1 cellular context compared by ENCODE assay signal in the genomic region with DNA sequence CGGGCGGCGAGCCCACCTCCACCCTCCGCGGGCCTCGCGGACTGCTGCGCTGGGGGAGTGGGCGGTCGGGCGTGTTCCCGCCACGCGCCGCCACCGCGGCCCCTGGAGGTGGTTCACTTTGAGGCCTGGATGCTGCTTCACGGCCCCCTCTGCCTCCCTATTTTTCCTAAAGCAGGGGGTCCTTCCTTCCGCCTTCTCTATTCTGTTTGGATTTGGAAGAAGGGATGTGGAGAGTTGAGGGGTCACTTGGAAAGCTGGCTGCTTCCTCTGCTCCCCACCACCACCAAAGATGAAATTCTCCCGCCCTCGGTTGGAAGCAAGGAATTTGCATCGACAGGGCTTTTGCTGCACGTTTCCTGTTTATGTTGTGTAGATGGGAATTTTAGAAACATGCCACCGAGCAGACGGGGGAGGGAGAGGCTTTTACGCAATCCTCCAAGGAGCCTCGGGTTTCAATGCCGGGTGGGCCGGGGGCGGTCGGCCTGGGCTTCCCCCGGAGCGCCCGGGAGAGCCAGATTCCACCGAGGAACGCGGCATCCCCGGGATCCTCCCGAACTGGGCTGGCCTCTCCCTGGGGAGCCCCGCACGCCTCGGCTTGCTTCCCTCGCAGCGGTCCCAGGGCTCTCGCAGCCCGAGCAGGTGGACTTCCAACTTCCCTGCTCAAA.
TF ChIP-seq lines count a peak whose summit lies in the region.

No MANE protein-coding gene starts in this region.

TF ChIP-seq in GM12878, 131 proteins besides CTCF, POLR2A, EP300 and RAD21 (continued from another document):
- no peak for TF ChIP-seq PBX3 (IDR thresholded peaks at IDR 0.05; ENCODE audit: insufficient replicate concordance, low read depth, low read length)
- no peak for TF ChIP-seq HDAC2 (IDR thresholded peaks at IDR 0.05)
- no peak for TF ChIP-seq SMAD5 (IDR thresholded peaks at IDR 0.05; ENCODE audit: low read depth)
- TF ChIP-seq CHD1 (IDR thresholded peaks at IDR 0.05; ENCODE audit: low read depth, low read length) = no peak
- no peak for TF ChIP-seq CBX5 (IDR thresholded peaks at IDR 0.05; ENCODE audit: low read depth)
